ENCODE assay signal across 8 cellular contexts in genomic region chr6:37538107-37538506, GRCh38. TPM values are rescaled to one million over a fixed set of nuclear protein-coding genes. Genes with fewer than 3 reads are reported as not detected.
DNase-seq lines count a peak whose midpoint lies in the region; ATAC-seq, FAIRE-seq and TF ChIP-seq lines count a peak whose summit lies in the region.

No MANE protein-coding gene starts in this region.

- in situ Hi-C loops in KBM-7 (cut with MboI; ENCODE audit: low pct_unique_long_range_greater_than_20kb, low sequenced_read_pairs) (no loop called here), GM12878 (cut with MboI) (loop anchor here (5.0 kb wide), 1 partner anchor 154 kb away; no protein-coding TSS in a partner anchor)

- RAD21 ChIA-PET in GM12878 (lab: Charles Lee; ENCODE audit: unreplicated experiment) = interaction anchor here (0.7 to 6.2 kb wide), 23 partner anchors 9 to 1032 kb away, joined by 3 to 266 read pairs (median 5); partner anchors contain the start of gene CCDC167

- H3K4me2 ChIP-seq in GM12878 (ENCODE audit: control insufficient read depth, insufficient read depth) (no peak overlapping the region), osteoblast (ENCODE audit: insufficient read depth, low read length) (no peak overlapping the region)

- H3K9me3 ChIP-seq in GM12878 (replicated peaks; ENCODE audit: control insufficient read depth, insufficient read depth, low read length) (no peaks in the 10 kb centered on the region), osteoblast (ENCODE audit: low read depth, low read length) (no peaks in the 10 kb centered on the region)

- POLR2A ChIA-PET in GM12878 (lab: Charles Lee) = interaction anchor here (0.7 to 3.6 kb wide), 11 partner anchors 10 to 101 kb away, joined by 3 to 46 read pairs (median 5); no protein-coding TSS in a partner anchor

- H3K36me3 ChIP-seq in GM12878 (ENCODE audit: control insufficient read depth in 2 of 2, insufficient read depth in 2 of 2, low read length in 1 of 2) (no peaks in the 10 kb centered on the region), osteoblast (ENCODE audit: insufficient read depth, low read length) (no peaks in the 10 kb centered on the region)

- H2AFZ ChIP-seq in GM12878 (ENCODE audit: control insufficient read depth, low read depth, low read length) (no peak overlapping the region), osteoblast (ENCODE audit: low read length) (no peak overlapping the region)

- SMC1A ChIA-PET in GM12878 (lab: Charles Lee; ENCODE audit: uncharacterized antibody, unreplicated experiment) = interaction anchor here (0.5 to 13.3 kb wide), 39 partner anchors 8 to 956 kb away, joined by 3 to 346 read pairs (median 6); partner anchors contain the start of gene CCDC167

- ATAC-seq in GM12878 (peak; percentile 93), sciatic nerve (no peak)

- WGBS in GM12878 (ENCODE audit: insufficient coverage, insufficient replicate concordance, low lambda C conversion rate, missing lambda C conversion rate) = 48% methylated on average over 6 of the region's 6 CpGs

- no peak for TF ChIP-seq POLR2A in GM12878 (IDR thresholded peaks at IDR 0.05; ENCODE audit: low read depth, low read length)

- CTCF ChIA-PET in GM12878 (lab: Yijun Ruan, JAX) = interaction anchor here (0.7 to 12.7 kb wide), 35 partner anchors 11 to 245 kb away, joined by 3 to 590 read pairs (median 4); partner anchors contain the start of gene MDGA1

- no peak for TF ChIP-seq EP300 in GM12878 (IDR thresholded peaks at IDR 0.05; ENCODE audit: borderline replicate concordance in 1 of 2, control insufficient read depth in 1 of 2, low read depth in 2 of 2, low read length in 2 of 2)

- no peak for FAIRE-seq in GM12878 (lab: Jason Lieb, UNC)

- no peaks in the 10 kb centered on the region for H3K79me2 ChIP-seq in GM12878 (ENCODE audit: control insufficient read depth, insufficient read depth, low read length)
- no peaks in the 10 kb centered on the region for H3K79me2 ChIP-seq in osteoblast (ENCODE audit: insufficient read depth, low read length)

- H4K20me1 ChIP-seq in GM12878 (ENCODE audit: control insufficient read depth, insufficient read depth) (no peaks in the 10 kb centered on the region), osteoblast (ENCODE audit: insufficient read depth, low read length) (no peaks in the 10 kb centered on the region)

- DNase-seq in DMS79 treated with DMSO at 0.1 percent for 48 hours (lab: John Stamatoyannopoulos, UW) = peak; percentile 12
- no peak for DNase-seq in DMS79 (lab: John Stamatoyannopoulos, UW)
- peak; percentile 34 for DNase-seq in KBM-7
- no peak for DNase-seq in GM12878 (ENCODE audit: low read depth, low spot score)
- DNase-seq in osteoblast (ENCODE audit: insufficient read length, low spot score, missing footprints) = no peak
- DNase-seq in activated naive CD4-positive, alpha-beta T cell treated with Interleukin-2 at 50 U/mL for 16 hours = no peak
- DNase-seq in sciatic nerve (ENCODE audit: low spot score) = no peak
- DNase-seq in ureter (ENCODE audit: low spot score) = no peak

- no peaks in the 10 kb centered on the region for H3K4me1 ChIP-seq in GM12878 (ENCODE audit: control insufficient read depth, insufficient read depth, low read length)
- H3K4me1 ChIP-seq in osteoblast (ENCODE audit: insufficient read depth, low read length) = no peaks in the 10 kb centered on the region

- H3K27ac ChIP-seq in GM12878 (ENCODE audit: control insufficient read depth, insufficient read depth) (no peak overlapping the region), osteoblast (ENCODE audit: low read depth, low read length) (no peak overlapping the region)

- BruUV-seq in GM12878 (replicated peaks; lab: Mats Ljungman, UMichigan) = no TSS peak

- no peaks in the 10 kb centered on the region for H3K27me3 ChIP-seq in GM12878 (replicated peaks in 1 of 2; ENCODE audit: control insufficient read depth in 2 of 2, insufficient read depth in 2 of 2, low read length in 1 of 2)
- peaks cover 49% of the 10 kb centered on the region for H3K27me3 ChIP-seq in osteoblast (ENCODE audit: insufficient read depth, low read length)

- peak; percentile 91 for TF ChIP-seq RAD21 in GM12878 (IDR thresholded peaks at IDR 0.05; ENCODE audit: insufficient read depth, low read depth, low read length)

- intact Hi-C loops in GM12878 (cut with micrococcal nuclease; ENCODE audit: unreplicated experiment) = loop anchor here (1.0 to 5.0 kb wide), 3 partner anchors 28 to 154 kb away; no protein-coding TSS in a partner anchor
- intact Hi-C loops in sciatic nerve (cut with DNase I) = no loop called here

- H3K9ac ChIP-seq in GM12878 (ENCODE audit: control insufficient read depth, insufficient read depth, low read length) = no peak overlapping the region

- TF ChIP-seq CTCF in GM12878 (IDR thresholded peaks at IDR 0.05 in 2 of 3, conservative IDR thresholded peaks at IDR 0.05 in 1 of 3; ENCODE audit: control insufficient read depth in 2 of 3, extremely low read depth in 1 of 3, insufficient read depth in 1 of 3, low read depth in 3 of 3, low read length in 3 of 3) (peak; percentile 52 to 85 (median 77)), osteoblast (IDR thresholded peaks at IDR 0.05; ENCODE audit: extremely low read depth, low read depth, low read length) (peak; percentile 48)

- H3K4me3 ChIP-seq in GM12878 = no peak overlapping the region
- no peak overlapping the region for H3K4me3 ChIP-seq in osteoblast (ENCODE audit: insufficient read depth, low read length)

TF ChIP-seq in GM12878, 131 proteins besides CTCF, POLR2A, EP300 and RAD21 (continues in another document):
- TF ChIP-seq TCF12 (IDR thresholded peaks at IDR 0.05; ENCODE audit: low read depth, low read length) (no peak), FOXK2 (IDR thresholded peaks at IDR 0.05) (no peak), ATF2 (IDR thresholded peaks at IDR 0.05; ENCODE audit: low read length) (no peak), SMC3 (IDR thresholded peaks at IDR 0.05; ENCODE audit: borderline replicate concordance, low read length) (peak; percentile 96), HDGF (IDR thresholded peaks at IDR 0.05) (0 out of 2 replicates have a peak, but pooled peaks have one; percentile 59), RB1 (IDR thresholded peaks at IDR 0.05; ENCODE audit: borderline replicate concordance) (no peak), E2F4 (IDR thresholded peaks at IDR 0.05; ENCODE audit: low read depth, low read length) (no peak), KAT2A (conservative IDR thresholded peaks at IDR 0.05; ENCODE audit: control insufficient read depth, low read depth, low read length) (no peak), SRF (IDR thresholded peaks at IDR 0.05; ENCODE audit: low read depth in 2 of 2, low read length in 2 of 2) (no peak)
- TF ChIP-seq, protein P1, sequence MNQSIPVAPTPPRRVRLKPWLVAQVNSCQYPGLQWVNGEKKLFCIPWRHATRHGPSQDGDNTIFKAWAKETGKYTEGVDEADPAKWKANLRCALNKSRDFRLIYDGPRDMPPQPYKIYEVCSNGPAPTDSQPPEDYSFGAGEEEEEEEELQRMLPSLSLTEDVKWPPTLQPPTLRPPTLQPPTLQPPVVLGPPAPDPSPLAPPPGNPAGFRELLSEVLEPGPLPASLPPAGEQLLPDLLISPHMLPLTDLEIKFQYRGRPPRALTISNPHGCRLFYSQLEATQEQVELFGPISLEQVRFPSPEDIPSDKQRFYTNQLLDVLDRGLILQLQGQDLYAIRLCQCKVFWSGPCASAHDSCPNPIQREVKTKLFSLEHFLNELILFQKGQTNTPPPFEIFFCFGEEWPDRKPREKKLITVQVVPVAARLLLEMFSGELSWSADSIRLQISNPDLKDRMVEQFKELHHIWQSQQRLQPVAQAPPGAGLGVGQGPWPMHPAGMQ (IDR thresholded peaks at IDR 0.05; ENCODE audit: borderline replicate concordance) = no peak

RNA-seq across cellular contexts. Expression of gene CCDC167, which starts 38.4 kb away (rescaled TPM):
- total RNA-seq in GM12878 (2013; cell fraction: nucleolus; rRNA removed) = 8.5 and 9.7 TPM in 2 replicates
- total RNA-seq in GM12878 (2014; rRNA removed) (92.6 and 102 TPM in 2 replicates), GM12878 (2014; rRNA removed; fragmentation: Illumina TruSeq; extraction: Trizol) (103 and 110 TPM in 2 replicates), GM12878 (2021) (70.8 and 74.9 TPM in 2 replicates), osteoblast (8.8 and 14.8 TPM in 2 replicates), sciatic nerve (10.4 TPM), ureter (10.0 TPM)
- polyA plus RNA-seq in GM12878 (2011; ENCODE audit: low read depth) = 76.2 TPM
- polyA plus RNA-seq in GM12878 (2011; rRNA removed) (84.1 and 109 TPM in 2 replicates), GM12878 (2014; fragmentation: Illumina TruSeq; extraction: Trizol) (133 and 200 TPM in 2 replicates), GM12878 (2014; fragmentation: Nextera tagmentation; extraction: Ambion mirVana) (100 to 1,000 TPM; 323 to 380 TPM), GM12878 (2014; rRNA removed) (99.5 and 99.6 TPM in 2 replicates), GM12878 (2016; fragmentation: Nextera tagmentation; extraction: Ambion mirVana) (100 to 1,000 TPM; 165 to 180 TPM)
- 165 and 304 TPM in 2 replicates for polyA plus RNA-seq in GM12878 (2011; cell fraction: cytosol; rRNA removed)
- polyA plus RNA-seq in GM12878 (2011; cell fraction: nucleus; rRNA removed) = 77.8 and 96.7 TPM in 2 replicates
- 92.0 and 93.8 TPM in 2 replicates for polyA plus RNA-seq in GM12878 (2012)
- polyA minus RNA-seq in GM12878 (2011; rRNA and poly(A)+ RNA removed) = 31.0 and 53.2 TPM in 2 replicates
- polyA minus RNA-seq in GM12878 (2011; cell fraction: cytosol; rRNA and poly(A)+ RNA removed) = 21.2 and 21.5 TPM in 2 replicates
- polyA minus RNA-seq in GM12878 (2011; cell fraction: nucleus; rRNA and poly(A)+ RNA removed) = 7.5 and 13.0 TPM in 2 replicates

Comparison
In these comparisons a context has a peak if more than half of its experiments do, and no peak if none do; other contexts are left out.
1. DNase-seq: peak in DMS79 treated with DMSO at 0.1 percent for 48 hours (single experiment) and KBM-7 (single experiment); none in DMS79 (single experiment), GM12878 (single experiment), osteoblast (single experiment), activated naive CD4-positive, alpha-beta T cell treated with Interleukin-2 at 50 U/mL for 16 hours (single experiment), sciatic nerve (single experiment) and ureter (single experiment).